1 cellular context compared by ENCODE assay signal in genomic region chr10:8035641-8036520, GRCh38.
A peak's percentile ranks its signal among the peaks of the same experiment; 100 is the strongest.
TF ChIP-seq lines count a peak whose summit lies in the region.

No MANE protein-coding gene starts in this region.

TF ChIP-seq in H1, 55 proteins besides CTCF, POLR2A, EP300 and RAD21 (continued from another document):
- TF ChIP-seq USF2 (IDR thresholded peaks at IDR 0.05; ENCODE audit: low read length) = no peak; the same call in 1 of the 2 replicates
- peak; percentile 84 for TF ChIP-seq RNF2 (IDR thresholded peaks at IDR 0.05; ENCODE audit: borderline replicate concordance, low read depth, low read length, missing control alignments, poor library complexity, severe bottlenecking)
- TF ChIP-seq TAF7 (optimal IDR thresholded peaks at IDR 0.05; ENCODE audit: borderline replicate concordance, low read depth, low read length) = no peak
- TF ChIP-seq BACH1 (IDR thresholded peaks at IDR 0.05; ENCODE audit: low read length) = no peak
